9 cellular contexts compared by ENCODE assay signal in the genomic region with DNA sequence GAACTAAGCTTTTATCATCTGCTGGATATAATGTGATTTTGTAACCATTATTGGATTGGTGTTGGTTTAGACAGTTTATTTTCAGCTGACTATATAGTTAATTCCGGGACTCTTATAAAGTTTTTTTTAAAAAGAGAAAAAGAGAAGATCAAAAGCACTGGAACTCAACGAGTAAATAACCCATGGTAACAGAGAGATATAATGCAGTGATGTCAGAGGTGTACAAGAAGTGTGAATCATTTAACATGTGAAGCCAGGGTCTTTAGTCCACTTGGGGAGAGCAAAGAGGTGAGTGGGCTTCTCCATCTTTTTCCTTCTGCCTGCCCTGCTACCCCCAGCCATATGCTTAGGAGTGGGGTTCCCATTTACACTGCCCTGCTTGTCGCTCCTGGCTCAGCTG. TPM values are rescaled to one million over a fixed set of nuclear protein-coding genes. Genes with fewer than 3 reads are reported as not detected.
DNase-seq lines count a peak whose midpoint lies in the region; ATAC-seq and TF ChIP-seq lines count a peak whose summit lies in the region.
"Had no signal": no experiment of that assay in that cellular context is flagged by ENCODE, and none has a peak within 500 bp of the region (broad histone marks: within the 10 kb centered on the region; RNA-seq: fewer than 3 reads in every experiment).

No MANE protein-coding gene starts in this region.

- H3K4me3 Mint-ChIP-seq in stimulated activated naive CD8-positive, alpha-beta T cell treated with anti-CD3 and anti-CD28 coated beads, Interleukin-15, Interleukin-2, amounts not matched to agents 100 ng/mL and 50 ng/mL, for 24 hours, result peak overlapping the region; percentile 99

- H3K9ac ChIP-seq in mesendoderm (ENCODE audit: low read length), result peak overlapping the region; percentile 4

- no peak overlapping the region for H3K56ac ChIP-seq in mesendoderm (ENCODE audit: low read length)

- intact Hi-C loops in adrenal gland (cut with DNase I), result loop anchor here in 1 of 2 donors (5.0 kb wide), 1 partner anchor 52 kb away; a partner anchor contains a TSS

- peaks cover 49% of the 10 kb centered on the region for H3K36me3 Mint-ChIP-seq in stimulated activated naive CD8-positive, alpha-beta T cell treated with anti-CD3 and anti-CD28 coated beads, Interleukin-15, Interleukin-2, amounts not matched to agents 100 ng/mL and 50 ng/mL, for 24 hours (ENCODE audit: low read depth)

- WGBS in adrenal gland, 4 donors, result 40 to 55% (median 44%) methylated on average over 3 of the region's 3 CpGs
- no CpG with 5 or more reads among the region's 3 CpGs for WGBS in mesendoderm (ENCODE audit: extremely low coverage, insufficient coverage, low lambda C conversion rate)

- no peak overlapping the region for H3K4ac ChIP-seq in mesendoderm (ENCODE audit: low read depth, low read length)

- no peak overlapping the region for H2BK5ac ChIP-seq in mesendoderm (ENCODE audit: low read length)

- TF ChIP-seq POLR2A in adrenal gland (IDR thresholded peaks at IDR 0.05), result no peak

- H3K9me3 ChIP-seq in adrenal gland (replicated peaks in 1 of 3), result no peaks in the 10 kb centered on the region

- H3K79me2 ChIP-seq in mesendoderm (ENCODE audit: control insufficient read depth, insufficient read depth, low read length), result peaks cover 55% of the 10 kb centered on the region

- no peak overlapping the region for H4K8ac ChIP-seq in mesendoderm (ENCODE audit: low read depth, low read length)

- no peak overlapping the region for H3K18ac ChIP-seq in mesendoderm (ENCODE audit: low read length)

- H3K27ac Mint-ChIP-seq in stimulated activated naive CD8-positive, alpha-beta T cell treated with anti-CD3 and anti-CD28 coated beads, Interleukin-15, Interleukin-2, amounts not matched to agents 100 ng/mL and 50 ng/mL, for 24 hours, result no peak overlapping the region

- no peak overlapping the region for H2BK15ac ChIP-seq in mesendoderm (replicated peaks; ENCODE audit: low read depth)

- no peaks in the 10 kb centered on the region for H3K9me3 Mint-ChIP-seq in stimulated activated naive CD8-positive, alpha-beta T cell treated with anti-CD3 and anti-CD28 coated beads, Interleukin-15, Interleukin-2, amounts not matched to agents 100 ng/mL and 50 ng/mL, for 24 hours

- no peaks in the 10 kb centered on the region for H3K79me1 ChIP-seq in mesendoderm (ENCODE audit: low read length)

- no peak for ATAC-seq in stimulated activated naive CD8-positive, alpha-beta T cell treated with anti-CD3 and anti-CD28 coated beads, Interleukin-15, Interleukin-2, amounts not matched to agents 100 U/mL and 50 U/mL, for 24 hours
- ATAC-seq in omental fat pad (ENCODE audit: low FRiP score), result no peak
- no peak for ATAC-seq in GM19351 (IDR thresholded peaks at IDR 0.05; ENCODE audit: unreplicated experiment)

- H3K4me2 ChIP-seq in mesendoderm (ENCODE audit: low read length), result peak overlapping the region; percentile 9

- no peak overlapping the region for H2AK5ac ChIP-seq in mesendoderm (ENCODE audit: low read length)

- no peak overlapping the region for H4K5ac ChIP-seq in mesendoderm (ENCODE audit: low read length)

- H3K23ac ChIP-seq in mesendoderm (ENCODE audit: low read length), result no peak overlapping the region

- peaks cover 0 to 5% of the 10 kb centered on the region in 2 donors for H3K36me3 ChIP-seq in adrenal gland (replicated peaks in 1 of 2)
- no peaks in the 10 kb centered on the region for H3K36me3 ChIP-seq in mesendoderm (ENCODE audit: control insufficient read depth, insufficient read depth, low read length)

- H3K4me1 Mint-ChIP-seq in stimulated activated naive CD8-positive, alpha-beta T cell treated with anti-CD3 and anti-CD28 coated beads, Interleukin-15, Interleukin-2, amounts not matched to agents 100 ng/mL and 50 ng/mL, for 24 hours (ENCODE audit: low read depth), result peaks cover 56% of the 10 kb centered on the region

- TF ChIP-seq CTCF in adrenal gland (IDR thresholded peaks at IDR 0.05) (no peak), omental fat pad (IDR thresholded peaks at IDR 0.05) (no peak)

- H3K27ac ChIP-seq in adrenal gland, result peak overlapping the region in 4 of 5 donors; percentile 47 to 99 (median 96)
- no peak overlapping the region for H3K27ac ChIP-seq in mesendoderm (ENCODE audit: low read depth, low read length)

- no peak overlapping the region for H2BK120ac ChIP-seq in mesendoderm (ENCODE audit: low read depth, low read length)

- H3K27me3 ChIP-seq in adrenal gland (no peaks in the 10 kb centered on the region), mesendoderm (ENCODE audit: insufficient read depth, low read length, poor library complexity) (no peaks in the 10 kb centered on the region)

- H3K4me1 ChIP-seq in adrenal gland (replicated peaks in 1 of 2) (peaks cover 25 to 41% of the 10 kb centered on the region in 2 donors), mesendoderm (ENCODE audit: control insufficient read depth, low read depth, low read length) (no peaks in the 10 kb centered on the region)

- H3K4me3 ChIP-seq in adrenal gland, result peak overlapping the region in 1 of 4 donors; percentile 99
- H3K4me3 ChIP-seq in mesendoderm (ENCODE audit: low read length), result no peak overlapping the region

- no peak for DNase-seq in stimulated activated naive CD8-positive, alpha-beta T cell treated with anti-CD3 and anti-CD28 coated beads, Interleukin-15, Interleukin-2, amounts not matched to agents 100 U/mL and 50 U/mL, for 24 hours
- DNase-seq in adrenal gland, result no peak
- DNase-seq in mesendoderm, result no peak
- no peak for DNase-seq in omental fat pad (ENCODE audit: low spot score)
- DNase-seq in retina, result no peak
- no peak for DNase-seq in COR-L47 (lab: John Stamatoyannopoulos, UW)
- DNase-seq: NCI-H1417 treated with DMSO at 0.1 percent for 48 hours had no signal

- no peaks in the 10 kb centered on the region for H3K27me3 Mint-ChIP-seq in stimulated activated naive CD8-positive, alpha-beta T cell treated with anti-CD3 and anti-CD28 coated beads, Interleukin-15, Interleukin-2, amounts not matched to agents 100 ng/mL and 50 ng/mL, for 24 hours

RNA-seq across cellular contexts. Expression of a gene that starts 3.2 kb away (rescaled TPM):
- 100 to 1,000 TPM in 7 of 8 donors, 10 to 100 TPM in 1; 96.8 to 290 (median 202) TPM for total RNA-seq in adrenal gland
- polyA plus RNA-seq in adrenal gland, result 100 to 1,000 TPM in 1 of 3 donors, 10 to 100 TPM in 2; 52.4 to 118 (median 92.6) TPM
- polyA plus RNA-seq in mesendoderm (2013, experiment 1 of 2), result 56.3 TPM
- 55.1 TPM for polyA plus RNA-seq in mesendoderm (2013, experiment 2 of 2)
- total RNA-seq in omental fat pad, result 100 to 1,000 TPM; 188 to 357 (median 243) TPM

RNA-seq across cellular contexts. Expression of a gene that starts 52.9 kb away (rescaled TPM):
- total RNA-seq in adrenal gland (10 to 100 TPM; 12.5 to 28.4 (median 19.1) TPM), omental fat pad (10 to 100 TPM in 2 of 4 donors, 1 to 10 TPM in 2; 8.0 to 15.9 (median 9.9) TPM)
- 10 to 100 TPM in 2 of 3 donors, 1 to 10 TPM in 1; 6.8 to 15.8 (median 15.7) TPM for polyA plus RNA-seq in adrenal gland
- polyA plus RNA-seq in mesendoderm (2013, experiment 1 of 2), result 23.8 TPM
- polyA plus RNA-seq in mesendoderm (2013, experiment 2 of 2), result 24.5 TPM
